8 cellular contexts compared by ENCODE assay signal in the genomic region with DNA sequence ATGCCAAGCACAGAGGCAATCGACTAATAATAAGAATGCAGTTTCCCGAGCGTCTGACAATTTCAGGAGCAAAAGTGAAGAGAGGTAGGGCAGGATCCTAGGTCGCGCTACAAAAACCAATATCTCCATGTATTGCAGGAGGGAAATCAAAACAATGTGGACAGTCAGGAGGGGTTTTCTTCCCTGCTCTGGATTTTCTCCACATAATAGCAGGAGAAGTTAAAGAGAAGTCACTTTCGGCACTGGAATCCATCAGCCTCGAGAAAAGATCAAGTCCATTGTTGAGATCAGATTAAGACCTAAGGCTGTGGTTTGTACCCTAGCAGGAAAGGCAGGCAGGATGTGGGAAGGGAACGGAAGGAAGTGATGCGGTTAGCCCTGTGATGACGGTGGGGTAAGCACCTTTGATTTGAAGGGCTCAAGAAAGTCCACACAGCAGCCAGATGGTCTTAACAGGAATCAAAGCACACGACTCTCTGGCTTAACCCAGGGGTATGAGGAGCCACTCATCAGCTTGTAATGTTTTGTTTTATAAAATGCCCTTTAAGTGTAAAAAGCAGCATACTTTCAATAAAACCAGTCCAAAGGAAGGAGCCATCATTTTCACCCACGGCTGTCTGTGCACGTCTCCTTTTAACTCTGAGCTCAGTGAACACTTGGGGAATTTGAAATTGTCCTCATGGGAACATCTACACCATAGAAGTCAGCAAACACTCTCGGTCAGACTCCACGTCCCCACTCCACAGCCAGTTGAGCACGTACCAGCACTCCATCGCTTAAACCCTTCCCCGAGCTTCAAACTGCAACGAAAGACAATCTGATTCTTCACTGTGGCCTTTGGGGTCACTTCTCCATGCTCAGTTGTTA. TPM values are rescaled to one million over a fixed set of nuclear protein-coding genes. Genes with fewer than 3 reads are reported as not detected.
A peak's percentile ranks its signal among the peaks of the same experiment; 100 is the strongest.
DNase-seq lines count a peak whose midpoint lies in the region; ATAC-seq lines count a peak whose summit lies in the region.

No MANE protein-coding gene starts in this region.

- DNase-seq in EL (peak; percentile 59), M059J (ENCODE audit: low read depth) (peak; percentile 65), activated T-cell treated with anti-CD3 and anti-CD28 coated beads for 1 hour (ENCODE audit: low read depth) (peak; percentile 53), Right ventricle myocardium superior (no peak), NCI-H69 (lab: John Stamatoyannopoulos, UW) (no peak), amygdala (lab: John Stamatoyannopoulos, UW) (no peak)
- peak; percentile 62 for DNase-seq in stimulated activated CD8-positive, alpha-beta memory T cell treated with anti-CD3 and anti-CD28 coated beads, Interleukin-12 subunit alpha, Interleukin-12 subunit beta, amount 100 ng/mL, for 1 hour (ENCODE audit: low read depth)

- intact Hi-C loops in Right ventricle myocardium superior (cut with DNase I): no loop called here

- peak; percentile 99 for ATAC-seq in GM21576 (IDR thresholded peaks at IDR 0.05; ENCODE audit: unreplicated experiment)
- ATAC-seq in Right ventricle myocardium superior (ENCODE audit: poor library complexity): peak; percentile 46

RNA-seq across cellular contexts. Expression of a gene that starts 15.8 kb away (rescaled TPM):
- 22.4 and 35.6 TPM in 2 replicates for total RNA-seq in M059J (2014; rRNA removed; shearing (Covaris generic))
- 87.9 TPM for total RNA-seq in Right ventricle myocardium superior

Comparison
In these comparisons a context has a peak if more than half of its experiments do, and no peak if none do; other contexts are left out.
1. DNase-seq: peak in EL (single experiment), M059J (single experiment), activated T-cell treated with anti-CD3 and anti-CD28 coated beads for 1 hour (single experiment) and stimulated activated CD8-positive, alpha-beta memory T cell treated with anti-CD3 and anti-CD28 coated beads, Interleukin-12 subunit alpha, Interleukin-12 subunit beta, amount 100 ng/mL, for 1 hour (single experiment); none in Right ventricle myocardium superior (single experiment), NCI-H69 (single experiment) and amygdala (0 of 56).